Comparison of ENCODE assay signal across 1 cellular context in the genomic region with DNA sequence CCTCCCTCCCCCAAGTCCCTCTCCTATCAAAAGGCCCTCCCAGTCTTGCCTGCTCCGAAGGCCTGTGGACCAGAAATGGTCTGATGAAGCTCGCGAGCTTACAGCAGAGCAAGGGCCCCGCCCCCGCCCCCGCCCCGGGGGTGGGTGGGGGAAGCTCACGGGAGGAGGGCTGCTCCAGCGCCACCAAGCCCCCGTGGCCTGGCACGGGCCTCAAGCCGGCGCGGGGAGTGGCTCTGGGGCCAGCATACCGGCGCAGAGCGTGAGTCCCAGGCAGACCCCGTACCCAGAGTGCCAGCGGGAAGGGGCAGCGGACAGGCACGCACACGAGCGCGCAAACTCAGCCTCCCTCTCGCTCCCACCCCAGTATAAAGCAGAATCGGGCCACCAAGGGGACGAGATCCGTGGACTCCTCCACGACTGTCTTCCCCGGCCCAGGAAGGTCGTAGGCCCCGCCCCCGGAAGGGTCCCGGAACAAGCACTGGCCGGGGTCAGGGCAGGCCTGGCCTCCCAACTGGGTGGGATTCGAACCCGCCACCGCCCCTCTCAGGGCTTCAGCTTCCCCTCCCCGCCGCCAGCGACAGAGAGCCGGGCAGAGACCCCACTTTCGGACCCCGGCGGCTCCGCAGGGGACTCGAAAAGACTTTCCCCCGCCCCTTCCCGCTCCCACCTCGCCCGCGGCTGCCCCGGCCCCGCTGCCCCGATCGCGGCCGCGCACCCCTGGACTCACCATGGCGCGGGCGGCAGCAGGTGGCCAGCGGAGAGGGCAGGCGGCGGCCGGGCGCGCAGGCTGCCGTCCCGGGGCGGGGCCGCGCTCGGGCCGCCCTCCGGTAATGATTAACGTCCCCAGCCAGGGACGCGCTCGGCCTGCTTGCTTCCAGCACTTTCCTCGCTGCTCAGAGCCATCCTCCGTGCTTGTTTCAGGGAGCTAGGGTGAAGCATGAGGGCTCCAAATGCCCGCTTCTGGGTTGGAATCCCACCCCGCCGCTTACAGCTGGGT.
TF ChIP-seq lines count a peak whose summit lies in the region.

Gene PCBD1 (minus strand): TSS at position 762 of the 997 bp plus-strand sequence. CDS start 32 bp downstream, at position 730.

TF ChIP-seq in HepG2, 621 proteins besides CTCF, POLR2A, EP300 and RAD21 (continued from another document and continues in another):
- TF ChIP-seq ZBTB33 (CRISPR knock-in tag; IDR thresholded peaks at IDR 0.05) (no peak), ZIK1 (CRISPR knock-in tag; IDR thresholded peaks at IDR 0.05; ENCODE audit: borderline replicate concordance, low read depth) (0 out of 2 replicates have a peak, but pooled peaks have one; percentile 26), SIN3B (IDR thresholded peaks at IDR 0.05; ENCODE audit: low read length) (no peak), GZF1 (CRISPR knock-in tag; IDR thresholded peaks at IDR 0.05) (0 out of 2 replicates have a peak, but pooled peaks have one; percentile 18), STAG1 (CRISPR knock-in tag; IDR thresholded peaks at IDR 0.05) (no peak), ZNF782 (CRISPR knock-in tag; IDR thresholded peaks at IDR 0.05; ENCODE audit: borderline replicate concordance) (peak; percentile 76; the same call in 1 of the 2 replicates), HOMEZ (CRISPR knock-in tag; IDR thresholded peaks at IDR 0.05; ENCODE audit: low read depth) (no peak), MXD1 (CRISPR knock-in tag; IDR thresholded peaks at IDR 0.05) (no peak; the same call in 1 of the 2 replicates), ZNF792 (CRISPR knock-in tag; IDR thresholded peaks at IDR 0.05) (no peak), TBP (CRISPR knock-in tag; IDR thresholded peaks at IDR 0.05) (no peak), ZNF460 (CRISPR knock-in tag; IDR thresholded peaks at IDR 0.05; ENCODE audit: borderline replicate concordance) (peak; percentile 52; the same call in 1 of the 2 replicates), KDM2A (CRISPR knock-in tag; IDR thresholded peaks at IDR 0.05; ENCODE audit: borderline replicate concordance, low read depth) (peak; percentile 71), ZNF841 (CRISPR knock-in tag; IDR thresholded peaks at IDR 0.05; ENCODE audit: borderline replicate concordance) (no peak; the same call in 1 of the 2 replicates), SMYD3 (CRISPR knock-in tag; IDR thresholded peaks at IDR 0.05) (no peak), ZBTB39 (CRISPR knock-in tag; IDR thresholded peaks at IDR 0.05) (no peak), ZNF253 (CRISPR knock-in tag; IDR thresholded peaks at IDR 0.05; ENCODE audit: borderline replicate concordance) (0 out of 2 replicates have a peak, but pooled peaks have one; percentile 38), TCF7 (IDR thresholded peaks at IDR 0.05; ENCODE audit: low read depth) (no peak), ZNF850 (CRISPR knock-in tag; conservative IDR thresholded peaks at IDR 0.05) (no peak), AHR (CRISPR knock-in tag; IDR thresholded peaks at IDR 0.05) (0 out of 2 replicates have a peak, but pooled peaks have one; percentile 37), ZBTB1 (CRISPR knock-in tag; IDR thresholded peaks at IDR 0.05; ENCODE audit: borderline replicate concordance) (no peak), KLF15 (CRISPR knock-in tag; IDR thresholded peaks at IDR 0.05; ENCODE audit: borderline replicate concordance) (no peak; the same call in 1 of the 2 replicates), NFE2L1 (CRISPR knock-in tag; IDR thresholded peaks at IDR 0.05; ENCODE audit: borderline replicate concordance) (no peak), ZHX2 (IDR thresholded peaks at IDR 0.05; ENCODE audit: low read depth) (no peak), ZHX2 (CRISPR knock-in tag; IDR thresholded peaks at IDR 0.05; ENCODE audit: borderline replicate concordance) (no peak), ZNF563 (CRISPR knock-in tag; IDR thresholded peaks at IDR 0.05) (no peak; the same call in 1 of the 2 replicates), ZNF674 (CRISPR knock-in tag; IDR thresholded peaks at IDR 0.05; ENCODE audit: low read depth) (no peak), ZNF34 (CRISPR knock-in tag; IDR thresholded peaks at IDR 0.05; ENCODE audit: borderline replicate concordance) (peak; percentile 89; the same call in 1 of the 2 replicates), SIN3A (IDR thresholded peaks at IDR 0.05; ENCODE audit: borderline replicate concordance, low read depth, low read length) (peak; percentile 47; the same call in 1 of the 2 replicates), EZH2 (conservative IDR thresholded peaks at IDR 0.05; ENCODE audit: low read depth, low read length) (no peak), XRCC5 (optimal IDR thresholded peaks at IDR 0.05; ENCODE audit: low read length) (no peak), DPF2 (CRISPR knock-in tag; IDR thresholded peaks at IDR 0.05; ENCODE audit: borderline replicate concordance, low read depth) (no peak; the same call in 1 of the 2 replicates), CREB1 (IDR thresholded peaks at IDR 0.05) (no peak), CREB1 (CRISPR knock-in tag; IDR thresholded peaks at IDR 0.05) (no peak), RAD51 (IDR thresholded peaks at IDR 0.05; ENCODE audit: borderline replicate concordance) (no peak), SMAD3 (CRISPR knock-in tag; IDR thresholded peaks at IDR 0.05) (no peak), TSC22D2 (CRISPR knock-in tag; IDR thresholded peaks at IDR 0.05; ENCODE audit: borderline replicate concordance) (0 out of 2 replicates have a peak, but pooled peaks have one; percentile 13), MATR3 (CRISPR knock-in tag; IDR thresholded peaks at IDR 0.05) (no peak), ZNF816 (CRISPR knock-in tag; IDR thresholded peaks at IDR 0.05; ENCODE audit: borderline replicate concordance) (peak; percentile 63; the same call in 1 of the 2 replicates), NAIF1 (CRISPR knock-in tag; IDR thresholded peaks at IDR 0.05; ENCODE audit: borderline replicate concordance) (no peak), PHF8 (CRISPR knock-in tag; IDR thresholded peaks at IDR 0.05) (peak; percentile 88), SP5 (CRISPR knock-in tag; IDR thresholded peaks at IDR 0.05; ENCODE audit: borderline replicate concordance, low read depth) (peak; percentile 39; the same call in 1 of the 2 replicates), PRMT3 (CRISPR knock-in tag; IDR thresholded peaks at IDR 0.05; ENCODE audit: borderline replicate concordance, low read depth) (no peak), ZC3H4 (CRISPR knock-in tag; IDR thresholded peaks at IDR 0.05; ENCODE audit: borderline replicate concordance) (no peak), SOX5 (CRISPR knock-in tag; IDR thresholded peaks at IDR 0.05; ENCODE audit: borderline replicate concordance) (0 out of 2 replicates have a peak, but pooled peaks have one; percentile 11), HNF4A (CRISPR knock-in tag; IDR thresholded peaks at IDR 0.05) (no peak), SMARCC2 (IDR thresholded peaks at IDR 0.05) (no peak), SRSF9 (IDR thresholded peaks at IDR 0.05; ENCODE audit: borderline replicate concordance, insufficient read depth, low read depth, low read length, poor library complexity, severe bottlenecking) (no peak), TMF1 (CRISPR knock-in tag; IDR thresholded peaks at IDR 0.05; ENCODE audit: low read depth) (no peak)
- TF ChIP-seq, protein P1, sequence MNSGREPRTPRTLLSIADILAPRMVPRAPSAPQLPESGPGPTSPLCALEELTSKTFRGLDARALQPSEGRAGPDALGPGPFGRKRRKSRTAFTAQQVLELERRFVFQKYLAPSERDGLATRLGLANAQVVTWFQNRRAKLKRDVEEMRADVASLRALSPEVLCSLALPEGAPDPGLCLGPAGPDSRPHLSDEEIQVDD (CRISPR knock-in tag; IDR thresholded peaks at IDR 0.05; ENCODE audit: borderline replicate concordance) = no peak
- TF ChIP-seq, protein P2, sequence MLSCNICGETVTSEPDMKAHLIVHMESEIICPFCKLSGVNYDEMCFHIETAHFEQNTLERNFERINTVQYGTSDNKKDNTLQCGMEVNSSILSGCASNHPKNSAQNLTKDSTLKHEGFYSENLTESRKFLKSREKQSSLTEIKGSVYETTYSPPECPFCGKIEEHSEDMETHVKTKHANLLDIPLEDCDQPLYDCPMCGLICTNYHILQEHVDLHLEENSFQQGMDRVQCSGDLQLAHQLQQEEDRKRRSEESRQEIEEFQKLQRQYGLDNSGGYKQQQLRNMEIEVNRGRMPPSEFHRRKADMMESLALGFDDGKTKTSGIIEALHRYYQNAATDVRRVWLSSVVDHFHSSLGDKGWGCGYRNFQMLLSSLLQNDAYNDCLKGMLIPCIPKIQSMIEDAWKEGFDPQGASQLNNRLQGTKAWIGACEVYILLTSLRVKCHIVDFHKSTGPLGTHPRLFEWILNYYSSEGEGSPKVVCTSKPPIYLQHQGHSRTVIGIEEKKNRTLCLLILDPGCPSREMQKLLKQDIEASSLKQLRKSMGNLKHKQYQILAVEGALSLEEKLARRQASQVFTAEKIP (CRISPR knock-in tag; IDR thresholded peaks at IDR 0.05; ENCODE audit: borderline replicate concordance) = no peak
